In genomic region chr14:47365248-47365647, GRCh38 we compare ENCODE assay signal across 23 cellular contexts.
DNase-seq lines count a peak whose midpoint lies in the region; TF ChIP-seq lines count a peak whose summit lies in the region.
"Had no signal": no experiment of that assay in that cellular context is flagged by ENCODE, and none has a peak within 500 bp of the region (broad histone marks: within the 10 kb centered on the region; RNA-seq: fewer than 3 reads in every experiment).

No MANE protein-coding gene starts in this region.

- H3K4me3 ChIP-seq in HUES64 (ENCODE audit: low read length): no peak overlapping the region
- no peak overlapping the region for H3K4me3 ChIP-seq in iPS-20b (ENCODE audit: low read length)
- H3K4me3 ChIP-seq in MG63: no peak overlapping the region
- H3K4me3 ChIP-seq: heart left ventricle, tibial artery had no signal

- DNase-seq in posterior cingulate gyrus (peak in 9 of 10 donors; percentile 36 to 93 (median 57)), MG63 (no peak), mesothelial cell of epicardium (ENCODE audit: low spot score in 2 of 2, unreplicated experiment in 2 of 2) (no peak), NCI-H1930 (lab: John Stamatoyannopoulos, UW) (no peak)
- DNase-seq in stimulated activated CD4-positive, alpha-beta T cell treated with anti-CD3 and anti-CD28 coated beads, Interleukin-1b, Interleukin-23, amount 100 ng/mL, for 48 hours: no peak
- DNase-seq: activated CD4-positive, CD25-positive, alpha-beta regulatory T cell treated with anti-CD3 and anti-CD28 coated beads, Interleukin-2, amount 50 U/mL, for 72 hours; activated naive CD4-positive, alpha-beta T cell treated with anti-CD3 and anti-CD28 coated beads for 36 hours; activated T-cell treated with anti-CD3 and anti-CD28 coated beads, Interleukin-2, amount 50 U/mL, for 4 hours; CD4-positive, alpha-beta T cell; DMS153; endodermal cell; heart left ventricle; KBM-7; NCI-H1694; NCI-H345; RPMI8226; stimulated activated naive B cell treated with anti-CD40 and anti-IgM and Interleukin-4, amounts not matched to agents 10 μg/mL and 1 μg/mL and 100 μg/mL, for 72 hours; T1000; tibial artery had no signal

- no peak overlapping the region for H3K4me3 Mint-ChIP-seq in mesothelial cell of epicardium
- H3K4me3 Mint-ChIP-seq: activated naive CD4-positive, alpha-beta T cell treated with anti-CD3 and anti-CD28 coated beads for 36 hours; activated T-cell treated with anti-CD3 and anti-CD28 coated beads, Interleukin-2, amount 50 U/mL, for 4 hours; CD4-positive, alpha-beta T cell; endodermal cell; stimulated activated naive B cell treated with anti-CD40 and anti-IgM and Interleukin-4, amounts not matched to agents 10 μg/mL and 1 μg/mL and 100 μg/mL, for 72 hours had no signal

- H3K27ac ChIP-seq in HUES64 (ENCODE audit: low read depth, low read length): peak overlapping the region; percentile 5; the same call in 1 of the 2 replicates
- H3K27ac ChIP-seq in angular gyrus (ENCODE audit: low read depth, low read length): peak overlapping the region; percentile 69
- no peak overlapping the region for H3K27ac ChIP-seq in iPS-20b (ENCODE audit: low read length)
- H3K27ac ChIP-seq: heart left ventricle, parathyroid adenoma, tibial artery had no signal

- H3K36me3 Mint-ChIP-seq in mesothelial cell of epicardium: no peaks in the 10 kb centered on the region
- H3K36me3 Mint-ChIP-seq: stimulated activated naive B cell treated with anti-CD40 and anti-IgM and Interleukin-4, amounts not matched to agents 10 μg/mL and 1 μg/mL and 100 μg/mL, for 72 hours had no signal

- 86% methylated on average over 6 of the region's 6 CpGs for WGBS in HUES64

- H3K4me1 ChIP-seq in HUES64 (ENCODE audit: insufficient read depth, low read length) (peaks cover 20% of the 10 kb centered on the region), iPS-20b (ENCODE audit: insufficient read depth, low read length) (peaks cover 13% of the 10 kb centered on the region; the same call in 1 of the 2 replicates)
- H3K4me1 ChIP-seq: heart left ventricle, parathyroid adenoma, tibial artery had no signal

- intact Hi-C loops in posterior cingulate gyrus (cut with DNase I): no loop called here

- H3K9me3 Mint-ChIP-seq in mesothelial cell of epicardium: no peaks in the 10 kb centered on the region
- H3K9me3 Mint-ChIP-seq: endodermal cell had no signal

- no peaks in the 10 kb centered on the region for H3K4me1 Mint-ChIP-seq in mesothelial cell of epicardium
- H3K4me1 Mint-ChIP-seq: endodermal cell; stimulated activated naive B cell treated with anti-CD40 and anti-IgM and Interleukin-4, amounts not matched to agents 10 μg/mL and 1 μg/mL and 100 μg/mL, for 72 hours had no signal

- H3K27me3 Mint-ChIP-seq in mesothelial cell of epicardium (ENCODE audit: low read depth): no peaks in the 10 kb centered on the region
- H3K27me3 Mint-ChIP-seq: CD4-positive, alpha-beta T cell; stimulated activated naive B cell treated with anti-CD40 and anti-IgM and Interleukin-4, amounts not matched to agents 10 μg/mL and 1 μg/mL and 100 μg/mL, for 72 hours had no signal

- H3K36me3 ChIP-seq in HUES64 (ENCODE audit: insufficient read depth, low read length) (no peaks in the 10 kb centered on the region), iPS-20b (ENCODE audit: insufficient read depth, low read depth, low read length) (no peaks in the 10 kb centered on the region), MG63 (no peaks in the 10 kb centered on the region)
- H3K36me3 ChIP-seq: heart left ventricle, tibial artery had no signal

- H3K9ac ChIP-seq in HUES64 (ENCODE audit: low read depth, low read length) (no peak overlapping the region), iPS-20b (ENCODE audit: low read depth, low read length) (peak overlapping the region; percentile 6; the same call in 1 of the 2 replicates)
- H3K9ac ChIP-seq: parathyroid adenoma had no signal

- H3K27me3 ChIP-seq in HUES64 (ENCODE audit: insufficient read depth, low read length): no peaks in the 10 kb centered on the region
- H3K27me3 ChIP-seq in iPS-20b (ENCODE audit: insufficient read depth, low read length): no peaks in the 10 kb centered on the region
- no peaks in the 10 kb centered on the region for H3K27me3 ChIP-seq in MG63
- H3K27me3 ChIP-seq: heart left ventricle, tibial artery had no signal

- H3K9me3 ChIP-seq in HUES64 (ENCODE audit: insufficient read depth, low read depth, low read length) (no peaks in the 10 kb centered on the region), iPS-20b (ENCODE audit: insufficient read depth, low read depth, low read length) (no peaks in the 10 kb centered on the region), MG63 (no peaks in the 10 kb centered on the region)
- H3K9me3 ChIP-seq: tibial artery had no signal

- no peak overlapping the region for H3K27ac Mint-ChIP-seq in mesothelial cell of epicardium
- H3K27ac Mint-ChIP-seq: activated naive CD4-positive, alpha-beta T cell treated with anti-CD3 and anti-CD28 coated beads for 36 hours; CD4-positive, alpha-beta T cell; endodermal cell; stimulated activated naive B cell treated with anti-CD40 and anti-IgM and Interleukin-4, amounts not matched to agents 10 μg/mL and 1 μg/mL and 100 μg/mL, for 72 hours had no signal

- TF ChIP-seq CTCF in mesothelial cell of epicardium (IDR thresholded peaks at IDR 0.05; ENCODE audit: unreplicated experiment): no peak

Comparison
In these comparisons a context has a peak if more than half of its experiments do, and no peak if none do; other contexts are left out.
1. DNase-seq: peak in posterior cingulate gyrus (9 of 10); none in stimulated activated CD4-positive, alpha-beta T cell treated with anti-CD3 and anti-CD28 coated beads, Interleukin-1b, Interleukin-23, amount 100 ng/mL, for 48 hours (single experiment), MG63 (single experiment), mesothelial cell of epicardium (0 of 2) and NCI-H1930 (0 of 2).